ENCODE assay signal across 15 cellular contexts in the genomic region with DNA sequence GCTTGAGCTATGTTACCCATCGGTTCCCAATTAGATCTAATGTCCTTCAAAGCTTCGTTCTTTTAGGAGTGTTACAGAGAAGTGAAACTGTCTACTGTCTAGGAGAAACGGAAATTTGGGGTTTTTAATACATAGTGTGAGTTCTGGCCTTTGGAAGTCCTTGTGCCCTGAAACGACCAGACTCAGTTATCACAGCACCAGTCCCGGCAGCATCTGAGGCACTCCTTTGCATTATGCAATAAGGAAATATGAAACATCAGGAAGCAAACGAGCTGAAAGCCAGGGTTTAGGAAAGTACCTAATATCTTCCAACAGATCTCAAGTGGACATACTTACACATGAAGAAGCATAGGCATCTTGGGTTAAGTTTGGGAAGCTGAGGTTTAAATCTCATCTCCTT.
A peak's percentile ranks its signal among the peaks of the same experiment; 100 is the strongest.
DNase-seq lines count a peak whose midpoint lies in the region; ATAC-seq and TF ChIP-seq lines count a peak whose summit lies in the region.
"Had no signal": no experiment of that assay in that cellular context is flagged by ENCODE, and none has a peak within 500 bp of the region (broad histone marks: within the 10 kb centered on the region; RNA-seq: fewer than 3 reads in every experiment).

No MANE protein-coding gene starts in this region.

- peak; percentile 45 for DNase-seq in Ammon's horn (ENCODE audit: low spot score)
- DNase-seq in NAMALWA (ENCODE audit: low spot score): peak; percentile 22
- DNase-seq in colonic mucosa: peak; percentile 61
- DNase-seq in mesendoderm: no peak
- no peak for DNase-seq in GOT3 (lab: John Stamatoyannopoulos, UW)
- DNase-seq in WERI-Rb-1: no peak
- no peak for DNase-seq in AG08396 (ENCODE audit: low spot score)
- DNase-seq: activated CD8-positive, alpha-beta T cell treated with anti-CD3 and anti-CD28 coated beads, Interleukin-2, amount 10 ng/mL, durations not matched to agents 7 days and 5 days; activated naive CD4-positive, alpha-beta T cell treated with anti-CD3 and anti-CD28 coated beads for 36 hours; CD4-positive, CD25-positive, alpha-beta regulatory T cell; cerebellar nuclear complex; left cardiac atrium; NCI-H1436 treated with DMSO at 0.1 percent for 48 hours had no signal

- ATAC-seq in activated CD4-positive, CD25-positive, alpha-beta regulatory T cell treated with anti-CD3 and anti-CD28 coated beads, Interleukin-2, amount 50 U/mL, for 24 hours: no peak
- ATAC-seq: activated CD8-positive, alpha-beta T cell treated with anti-CD3 and anti-CD28 coated beads, Interleukin-2, amount 10 ng/mL, durations not matched to agents 7 days and 5 days had no signal

- no peak overlapping the region for H3K56ac ChIP-seq in mesendoderm (ENCODE audit: low read length)

- H3K27me3 ChIP-seq in colonic mucosa (no peaks in the 10 kb centered on the region), mesendoderm (ENCODE audit: insufficient read depth, low read length, poor library complexity) (no peaks in the 10 kb centered on the region), WERI-Rb-1 (ENCODE audit: insufficient read depth, low read depth, severe bottlenecking) (no peaks in the 10 kb centered on the region)

- H2BK5ac ChIP-seq in mesendoderm (ENCODE audit: low read length): no peak overlapping the region

- H2AK5ac ChIP-seq in mesendoderm (ENCODE audit: low read length): no peak overlapping the region

- WGBS in mesendoderm (ENCODE audit: extremely low coverage, insufficient coverage, low lambda C conversion rate): no CpG with 5 or more reads among the region's 6 CpGs

- H3K27ac ChIP-seq in colonic mucosa (peak overlapping the region; percentile 43), mesendoderm (ENCODE audit: low read depth, low read length) (no peak overlapping the region), WERI-Rb-1 (no peak overlapping the region)
- H3K27ac ChIP-seq: HL-60 had no signal

- intact Hi-C loops in colonic mucosa (cut with DNase I): no loop called here

- no peaks in the 10 kb centered on the region for H3K79me1 ChIP-seq in mesendoderm (ENCODE audit: low read length)

- peak overlapping the region in 1 of 2 donors; percentile 6 for H3K9ac ChIP-seq in colonic mucosa (ENCODE audit: low read depth in 2 of 2, low read length in 2 of 2)
- no peak overlapping the region for H3K9ac ChIP-seq in mesendoderm (ENCODE audit: low read length)

- H3K4me1 ChIP-seq in colonic mucosa: no peaks in the 10 kb centered on the region
- H3K4me1 ChIP-seq in mesendoderm (ENCODE audit: control insufficient read depth, low read depth, low read length): peaks cover 11% of the 10 kb centered on the region

- H3K23ac ChIP-seq in mesendoderm (ENCODE audit: low read length): no peak overlapping the region

- no peak overlapping the region for H3K4ac ChIP-seq in mesendoderm (ENCODE audit: low read depth, low read length)

- H4K8ac ChIP-seq in mesendoderm (ENCODE audit: low read depth, low read length): no peak overlapping the region

- H3K36me3 ChIP-seq in colonic mucosa: no peaks in the 10 kb centered on the region
- H3K36me3 ChIP-seq in mesendoderm (ENCODE audit: control insufficient read depth, insufficient read depth, low read length): no peaks in the 10 kb centered on the region
- H3K36me3 ChIP-seq in WERI-Rb-1: no peaks in the 10 kb centered on the region

- peak overlapping the region; percentile 60 for H2BK15ac ChIP-seq in mesendoderm (replicated peaks; ENCODE audit: low read depth)

- H3K79me2 ChIP-seq in mesendoderm (ENCODE audit: control insufficient read depth, insufficient read depth, low read length): no peaks in the 10 kb centered on the region

- no peak overlapping the region for H3K4me2 ChIP-seq in mesendoderm (ENCODE audit: low read length)

- no peak overlapping the region for H4K5ac ChIP-seq in mesendoderm (ENCODE audit: low read length)

- TF ChIP-seq CTCF in colonic mucosa (IDR thresholded peaks at IDR 0.05) (no peak), WERI-Rb-1 (IDR thresholded peaks at IDR 0.05; ENCODE audit: low read depth, low read length) (no peak)

- no peaks in the 10 kb centered on the region for H3K9me3 ChIP-seq in colonic mucosa
- no peaks in the 10 kb centered on the region for H3K9me3 ChIP-seq in WERI-Rb-1 (ENCODE audit: severe bottlenecking)

- no peak overlapping the region for H2BK120ac ChIP-seq in mesendoderm (ENCODE audit: low read depth, low read length)

- H3K18ac ChIP-seq in mesendoderm (ENCODE audit: low read length): no peak overlapping the region

- H3K4me3 ChIP-seq in colonic mucosa: no peak overlapping the region
- no peak overlapping the region for H3K4me3 ChIP-seq in mesendoderm (ENCODE audit: low read length)
- no peak overlapping the region for H3K4me3 ChIP-seq in WERI-Rb-1 (ENCODE audit: low read depth, low read length)

Comparison
In these comparisons a context has a peak if more than half of its experiments do, and no peak if none do; other contexts are left out.
1. DNase-seq: peak in Ammon's horn (single experiment), NAMALWA (single experiment) and colonic mucosa (single experiment); none in mesendoderm (single experiment), GOT3 (single experiment), WERI-Rb-1 (single experiment) and AG08396 (single experiment).